Comparison of ENCODE assay signal across 3 cellular contexts in genomic region chr4:158763462-158763861, GRCh38.
TF ChIP-seq lines count a peak whose summit lies in the region.

No MANE protein-coding gene starts in this region.

TF ChIP-seq in GM23338, 12 proteins besides CTCF, POLR2A, EP300 and RAD21 (continues in another document):
- TF ChIP-seq REST (IDR thresholded peaks at IDR 0.05; ENCODE audit: unreplicated experiment) = peak; percentile 43

TF ChIP-seq in HCT116, 20 proteins besides CTCF, POLR2A, EP300 and RAD21:
- TF ChIP-seq JUND (IDR thresholded peaks at IDR 0.05) = no peak
- no peak for TF ChIP-seq MAX (IDR thresholded peaks at IDR 0.05)
- TF ChIP-seq POLR2AphosphoS5 (IDR thresholded peaks at IDR 0.05; ENCODE audit: low read depth, low read length) = no peak
- TF ChIP-seq REST (IDR thresholded peaks at IDR 0.05; ENCODE audit: low read depth) = peak; percentile 9

TF ChIP-seq in K562, 482 proteins besides CTCF, POLR2A, EP300 and RAD21:
- TF ChIP-seq SRSF1 (IDR thresholded peaks at IDR 0.05; ENCODE audit: low read depth, low read length) (no peak), MIER1 (IDR thresholded peaks at IDR 0.05; ENCODE audit: low read depth) (0 out of 2 replicates have a peak, but pooled peaks have one; percentile 51), EHMT2 (IDR thresholded peaks at IDR 0.05) (peak; percentile 53; the same call in 1 of the 2 replicates), ZNF75A (CRISPR knock-in tag; IDR thresholded peaks at IDR 0.05) (no peak)
